ENCODE assay signal across 8 cellular contexts in genomic region chr2:241314181-241314932, GRCh38. TPM values are rescaled to one million over a fixed set of nuclear protein-coding genes. Genes with fewer than 3 reads are reported as not detected.
DNase-seq lines count a peak whose midpoint lies in the region; ATAC-seq, FAIRE-seq and TF ChIP-seq lines count a peak whose summit lies in the region.

No MANE protein-coding gene starts in this region.

- peak overlapping the region; percentile 83 for H3K9ac ChIP-seq in SU-DHL-6 (ENCODE audit: low read length)

- FAIRE-seq in D721Med (lab: Jason Lieb, UNC): no peak

- H3K9me2 ChIP-seq in SU-DHL-6 (replicated peaks; ENCODE audit: insufficient read depth, low read length): no peaks in the 10 kb centered on the region

- H3K36me3 ChIP-seq in SU-DHL-6 (ENCODE audit: low read length) (peaks cover 6% of the 10 kb centered on the region; the same call in 1 of the 2 replicates), psoas muscle (ENCODE audit: insufficient read depth in 1 of 2, low read depth in 1 of 2) (no peaks in the 10 kb centered on the region)

- peaks cover 21% of the 10 kb centered on the region; the same call in 1 of the 2 replicates for H3F3A ChIP-seq in SU-DHL-6 (ENCODE audit: insufficient read depth)

- no peak for ATAC-seq in psoas muscle
- ATAC-seq in HG03045 (IDR thresholded peaks at IDR 0.05; ENCODE audit: unreplicated experiment): no peak
- no peak for ATAC-seq in GM19463 (IDR thresholded peaks at IDR 0.05; ENCODE audit: unreplicated experiment)

- TF ChIP-seq CTCF in AG09319 (IDR thresholded peaks at IDR 0.05; ENCODE audit: low read depth, low read length) (no peak), SU-DHL-6 (IDR thresholded peaks at IDR 0.05; ENCODE audit: insufficient read depth, low read length, poor library complexity, severe bottlenecking) (no peak), fibroblast of mammary gland (conservative IDR thresholded peaks at IDR 0.05; ENCODE audit: control insufficient read depth, insufficient read depth, low read depth, low read length) (no peak), psoas muscle (IDR thresholded peaks at IDR 0.05) (no peak), D721Med (IDR thresholded peaks at IDR 0.05; ENCODE audit: insufficient read depth, missing control alignments) (no peak)

- H2AFZ ChIP-seq in SU-DHL-6 (ENCODE audit: low read depth, low read length, severe bottlenecking): no peak overlapping the region

- peaks cover 77% of the 10 kb centered on the region for H3K4me1 ChIP-seq in psoas muscle

- DNase-seq in AG09319 (ENCODE audit: extremely low read depth, low read depth) (peak; percentile 10), HCEC 1CT (peak; percentile 69), fibroblast of mammary gland (ENCODE audit: low read depth) (peak; percentile 62), psoas muscle (no peak), D721Med (ENCODE audit: insufficient read length, low spot score) (no peak)

- H3K4me3 ChIP-seq in SU-DHL-6 (ENCODE audit: insufficient read depth, low read length, poor library complexity, severe bottlenecking): peak overlapping the region; percentile 76
- peak overlapping the region; percentile 90 for H3K4me3 ChIP-seq in fibroblast of mammary gland (ENCODE audit: control insufficient read depth, low read depth, low read length)
- peak overlapping the region; percentile 85 for H3K4me3 ChIP-seq in psoas muscle

- 9 to 10% (median 9%) methylated on average over 18 of the region's 18 CpGs for WGBS in psoas muscle, 3 donors

- H3K27me3 ChIP-seq in SU-DHL-6 (ENCODE audit: low read length): no peaks in the 10 kb centered on the region
- no peaks in the 10 kb centered on the region for H3K27me3 ChIP-seq in psoas muscle (ENCODE audit: insufficient read depth in 3 of 3, low read length in 2 of 3)

- H3K9me3 ChIP-seq in SU-DHL-6 (ENCODE audit: insufficient read depth, low read length) (no peaks in the 10 kb centered on the region), psoas muscle (no peaks in the 10 kb centered on the region)

- H3K27ac ChIP-seq in SU-DHL-6 (ENCODE audit: low read depth, low read length) (peak overlapping the region; percentile 59), psoas muscle (peak overlapping the region; percentile 98)

- peaks cover 8% of the 10 kb centered on the region; the same call in 1 of the 2 replicates for H4K20me1 ChIP-seq in SU-DHL-6 (ENCODE audit: low read depth, low read length)

- intact Hi-C loops in psoas muscle (cut with DNase I): no loop called here

- peaks cover 90% of the 10 kb centered on the region for H3K79me2 ChIP-seq in SU-DHL-6 (ENCODE audit: insufficient read depth, low read length)

- peak overlapping the region; percentile 76 for H3K4me2 ChIP-seq in SU-DHL-6 (ENCODE audit: low read depth, low read length, poor library complexity, severe bottlenecking)

RNA-seq across cellular contexts. Expression of gene HDLBP, which starts 1.1 kb away (rescaled TPM):
- 100 to 1,000 TPM; 349 to 526 (median 469) TPM for total RNA-seq in psoas muscle
- 100 to 1,000 TPM; 264 to 421 (median 283) TPM for polyA plus RNA-seq in psoas muscle

RNA-seq across cellular contexts. Expression of gene SEPTIN2, which starts 1.4 kb away (rescaled TPM):
- total RNA-seq in psoas muscle: 100 to 1,000 TPM in 3 of 4 donors, 10 to 100 TPM in 1; 86.4 to 161 (median 126) TPM
- polyA plus RNA-seq in psoas muscle: 100 to 1,000 TPM in 1 of 3 donors, 10 to 100 TPM in 2; 68.8 to 122 (median 90.0) TPM

RNA-seq across cellular contexts. Expression of gene FARP2, which starts 41.7 kb away (rescaled TPM):
- 10 to 100 TPM; 17.4 to 18.4 (median 17.7) TPM for total RNA-seq in psoas muscle
- polyA plus RNA-seq in psoas muscle: 1 to 10 TPM; 5.8 to 8.4 (median 6.0) TPM

Comparison
In these comparisons a context has a peak if more than half of its experiments do, and no peak if none do; other contexts are left out.
1. DNase-seq: peak in AG09319 (single experiment), HCEC 1CT (single experiment) and fibroblast of mammary gland (single experiment); none in psoas muscle (0 of 2) and D721Med (single experiment).
2. Peak in every context shown above with its lines, with median percentiles within 50 percentile points of each other: H3K4me3 ChIP-seq.